In the genomic region with DNA sequence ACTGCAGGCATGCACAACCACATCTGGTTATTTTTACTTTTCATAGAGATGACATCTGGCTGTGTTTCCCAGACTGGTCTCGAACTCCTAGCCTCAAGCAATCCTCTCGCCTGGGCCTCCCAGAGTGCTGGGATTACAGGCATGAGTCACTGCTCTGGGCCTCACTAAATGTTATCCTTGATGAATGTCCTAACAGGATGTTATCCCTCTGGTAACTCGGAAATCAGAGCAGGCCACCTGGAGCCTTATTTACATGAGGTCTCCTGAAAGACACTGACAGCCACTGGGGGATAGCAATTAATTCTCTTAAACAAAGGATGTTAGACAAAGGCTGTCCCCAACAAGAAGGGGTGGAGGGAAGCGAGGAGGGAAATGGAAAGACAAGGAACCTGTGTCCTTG, we compare ENCODE assay signal across 14 cellular contexts. TPM values are rescaled to one million over a fixed set of nuclear protein-coding genes. Genes with fewer than 3 reads are reported as not detected.
DNase-seq lines count a peak whose midpoint lies in the region; ATAC-seq and TF ChIP-seq lines count a peak whose summit lies in the region.
"Had no signal": no experiment of that assay in that cellular context is flagged by ENCODE, and none has a peak within 500 bp of the region (broad histone marks: within the 10 kb centered on the region; RNA-seq: fewer than 3 reads in every experiment).

No MANE protein-coding gene starts in this region.

- H3F3A ChIP-seq in PC-9 (ENCODE audit: insufficient read depth, low read depth), result 0 out of 2 replicates have a peak, but pooled peaks cover 6% of the 10 kb centered on the region
- H3F3A ChIP-seq in MM.1S (ENCODE audit: insufficient read depth, low read length), result peaks cover 14% of the 10 kb centered on the region

- H3K9me2 ChIP-seq in PC-9 (ENCODE audit: insufficient read depth) (no peaks in the 10 kb centered on the region), MM.1S (replicated peaks; ENCODE audit: insufficient read depth, low read length) (no peaks in the 10 kb centered on the region)

- TF ChIP-seq CTCF in PC-9 (conservative IDR thresholded peaks at IDR 0.05) (no peak), MM.1S (IDR thresholded peaks at IDR 0.05; ENCODE audit: low read length) (no peak)

- no peaks in the 10 kb centered on the region for H3K79me2 ChIP-seq in PC-9 (ENCODE audit: low read depth)
- H3K79me2 ChIP-seq in MM.1S (ENCODE audit: low read length), result peaks cover under 1% of the 10 kb centered on the region; the same call in 1 of the 2 replicates

- DNase-seq in EH (ENCODE audit: low read depth) (peak; percentile 54), amniotic epithelial cell (ENCODE audit: low read depth) (peak; percentile 56), iris pigment epithelial cell (ENCODE audit: low read depth) (peak; percentile 26), Kasumi-1 (lab: John Stamatoyannopoulos, UW) (no peak), PC-9 (no peak), MM.1S (no peak)
- DNase-seq: activated naive CD8-positive, alpha-beta T cell treated with anti-CD3 and anti-CD28 coated beads for 36 hours; GF-D8; kidney glomerular epithelial cell; natural killer cell; substantia nigra had no signal

- BruUV-seq in PC-9 (replicated peaks; lab: Mats Ljungman, UMichigan), result no TSS peak

- peaks cover 13% of the 10 kb centered on the region for H3K27me3 ChIP-seq in HUES64 (ENCODE audit: insufficient read depth, low read length)
- no peaks in the 10 kb centered on the region for H3K27me3 ChIP-seq in PC-9 (ENCODE audit: insufficient read depth, low read depth)
- H3K27me3 ChIP-seq in MM.1S (replicated peaks; ENCODE audit: insufficient read depth, low read length), result no peaks in the 10 kb centered on the region
- H3K27me3 ChIP-seq: BLaER1 treated with 17β-estradiol and CSF1 and Interleukin-3, amounts not matched to agents 10 nM and 100 nM had no signal

- CTCF ChIA-PET in PC-9 (lab: Charles Lee), result no interaction called here

- H3K27ac ChIP-seq in HUES64 (ENCODE audit: low read depth, low read length), result peak overlapping the region; percentile 62; the same call in 1 of the 2 replicates
- no peak overlapping the region for H3K27ac ChIP-seq in PC-9
- no peak overlapping the region for H3K27ac ChIP-seq in MM.1S (ENCODE audit: low read length)
- H3K27ac ChIP-seq: BLaER1 treated with 17β-estradiol and CSF1 and Interleukin-3, amounts not matched to agents 10 nM and 100 nM had no signal

- no peak for ATAC-seq in GM18873 (IDR thresholded peaks at IDR 0.05; ENCODE audit: low FRiP score, unreplicated experiment)
- ATAC-seq: natural killer cell had no signal

- H3K9me3 ChIP-seq in HUES64 (ENCODE audit: insufficient read depth, low read depth, low read length), result no peaks in the 10 kb centered on the region
- no peaks in the 10 kb centered on the region for H3K9me3 ChIP-seq in PC-9 (ENCODE audit: insufficient read depth, low read depth)
- no peaks in the 10 kb centered on the region for H3K9me3 ChIP-seq in MM.1S (replicated peaks; ENCODE audit: insufficient read depth, low read length)

- no peak overlapping the region for H2AFZ ChIP-seq in PC-9
- no peak overlapping the region for H2AFZ ChIP-seq in MM.1S (ENCODE audit: low read length)

- no peak overlapping the region for H3K4me3 ChIP-seq in HUES64 (ENCODE audit: low read length)
- H3K4me3 ChIP-seq in PC-9, result no peak overlapping the region
- no peak overlapping the region for H3K4me3 ChIP-seq in MM.1S (ENCODE audit: low read length)
- H3K4me3 ChIP-seq: BLaER1 treated with 17β-estradiol and CSF1 and Interleukin-3, amounts not matched to agents 10 nM and 100 nM had no signal

- H4K20me1 ChIP-seq in PC-9 (ENCODE audit: insufficient read depth) (no peaks in the 10 kb centered on the region), MM.1S (ENCODE audit: insufficient read depth, low read length) (no peaks in the 10 kb centered on the region)
- H4K20me1 ChIP-seq: BLaER1 treated with 17β-estradiol and CSF1 and Interleukin-3, amounts not matched to agents 10 nM and 100 nM had no signal

- no peak overlapping the region for H3K9ac ChIP-seq in HUES64 (ENCODE audit: low read depth, low read length)
- H3K9ac ChIP-seq in MM.1S (ENCODE audit: low read length), result no peak overlapping the region
- H3K9ac ChIP-seq: BLaER1 treated with 17β-estradiol and CSF1 and Interleukin-3, amounts not matched to agents 10 nM and 100 nM had no signal

- H3K4me1 ChIP-seq in HUES64 (ENCODE audit: insufficient read depth, low read length), result peaks cover 18% of the 10 kb centered on the region
- H3K4me1 ChIP-seq in PC-9 (replicated peaks; ENCODE audit: insufficient read depth), result peaks cover 24% of the 10 kb centered on the region
- H3K4me1 ChIP-seq in MM.1S (ENCODE audit: low read length), result peaks cover 22% of the 10 kb centered on the region

- WGBS in HUES64, result 23% methylated on average over 4 of the region's 4 CpGs

- POLR2A ChIA-PET in PC-9 (lab: Charles Lee; ENCODE audit: unreplicated experiment), result no interaction called here

- intact Hi-C loops in PC-9 (cut with micrococcal nuclease; ENCODE audit: unreplicated experiment), result loop anchor here (10.0 kb wide), 1 partner anchor 429 kb away; no protein-coding TSS in a partner anchor

- no peak overlapping the region for H3K4me2 ChIP-seq in PC-9
- no peak overlapping the region for H3K4me2 ChIP-seq in MM.1S (ENCODE audit: low read depth, low read length)
- H3K4me2 ChIP-seq: BLaER1 treated with 17β-estradiol and CSF1 and Interleukin-3, amounts not matched to agents 10 nM and 100 nM had no signal

- H3K36me3 ChIP-seq in HUES64 (ENCODE audit: insufficient read depth, low read length) (no peaks in the 10 kb centered on the region), PC-9 (ENCODE audit: low read depth) (no peaks in the 10 kb centered on the region), MM.1S (replicated peaks; ENCODE audit: insufficient read depth, low read length) (no peaks in the 10 kb centered on the region)
- H3K36me3 ChIP-seq: BLaER1 treated with 17β-estradiol and CSF1 and Interleukin-3, amounts not matched to agents 10 nM and 100 nM had no signal

RNA-seq across cellular contexts. Expression of gene ZNF438, which starts 4.5 kb away (rescaled TPM):
- 1.6 TPM for polyA plus RNA-seq in HUES64 (2013, experiment 1 of 2)
- 2.7 TPM for polyA plus RNA-seq in HUES64 (2013, experiment 2 of 2)
- 4.6 and 4.7 TPM in 2 replicates for total RNA-seq in PC-9 (2021)

Comparison
In these comparisons a context has a peak if more than half of its experiments do, and no peak if none do; other contexts are left out.
1. DNase-seq: peak in EH (single experiment), amniotic epithelial cell (single experiment) and iris pigment epithelial cell (single experiment); none in Kasumi-1 (0 of 2), PC-9 (0 of 2) and MM.1S (single experiment).